Comparison of ENCODE assay signal across 18 cellular contexts in the genomic region with DNA sequence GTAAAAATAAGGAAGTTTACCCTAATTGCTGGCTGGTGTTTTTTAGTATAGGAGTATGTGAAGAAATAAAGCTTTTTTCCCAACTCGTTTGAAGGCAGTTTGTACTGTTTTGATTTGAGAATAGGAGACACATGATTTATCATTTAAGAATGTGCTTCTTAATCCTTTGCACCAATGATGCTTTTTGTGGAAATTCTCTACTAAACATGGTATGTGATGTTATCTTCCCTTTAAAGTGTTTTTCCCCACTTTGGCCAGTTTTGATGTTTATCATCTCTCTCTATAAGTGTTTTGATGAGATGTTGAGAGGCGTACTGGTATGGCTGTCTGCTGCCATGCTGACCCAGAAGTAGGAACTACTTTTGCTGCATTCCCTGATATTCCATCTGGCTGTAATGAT.
DNase-seq lines count a peak whose midpoint lies in the region; ATAC-seq and TF ChIP-seq lines count a peak whose summit lies in the region.
"Had no signal": no experiment of that assay in that cellular context is flagged by ENCODE, and none has a peak within 500 bp of the region (broad histone marks: within the 10 kb centered on the region; RNA-seq: fewer than 3 reads in every experiment).

No MANE protein-coding gene starts in this region.

- DNase-seq in BJ (ENCODE audit: low read depth) (peak; percentile 70), RPMI7951 (ENCODE audit: low read depth) (peak; percentile 86), esophagus muscularis mucosa (ENCODE audit: extremely low spot score) (no peak), mesothelial cell of epicardium (ENCODE audit: low spot score in 2 of 2, unreplicated experiment in 2 of 2) (no peak), GM10248 (ENCODE audit: extremely low spot score) (no peak), left ventricle myocardium superior (no peak), H7 (no peak)
- DNase-seq: activated CD4-positive, alpha-beta T cell treated with anti-CD3 and anti-CD28 coated beads for 1 hour; activated naive CD8-positive, alpha-beta T cell treated with anti-CD3 and anti-CD28 coated beads, Interleukin-2, amount 50 U/mL, for 24 hours; left colon; naive B cell; NCI-H1417 treated with DMSO at 0.1 percent for 48 hours; stimulated activated CD4-positive, alpha-beta T cell treated with anti-CD3 and anti-CD28 coated beads, Interleukin-2, amount 100 ng/mL, for 24 hours; transverse colon had no signal

- no peak for TF ChIP-seq POLR2A in esophagus muscularis mucosa (IDR thresholded peaks at IDR 0.05; ENCODE audit: low read depth)

- H3K27ac ChIP-seq in esophagus muscularis mucosa (replicated peaks in 1 of 4), result peak overlapping the region; percentile 52 to 78 (median 66)
- H3K27ac ChIP-seq: BLaER1, transverse colon had no signal

- no peak for ATAC-seq in left ventricle myocardium superior
- no peak for ATAC-seq in GM21825 (IDR thresholded peaks at IDR 0.05; ENCODE audit: unreplicated experiment)
- ATAC-seq: activated naive CD8-positive, alpha-beta T cell treated with anti-CD3 and anti-CD28 coated beads, Interleukin-2, amount 50 U/mL, for 24 hours; left colon; Panc1 had no signal

- no peaks in the 10 kb centered on the region for H3K9me3 ChIP-seq in esophagus muscularis mucosa
- H3K9me3 ChIP-seq: transverse colon had no signal

- POLR2A ChIA-PET in BJ (lab: Charles Lee) (interaction anchor here (0.5 kb wide), 1 partner anchor 25 kb away, joined by 7 read pairs; no protein-coding TSS in a partner anchor), GM10248 (lab: Yijun Ruan, JAX) (no interaction called here)

- TF ChIP-seq EP300 in esophagus muscularis mucosa (IDR thresholded peaks at IDR 0.05), result no peak

- H3K27me3 ChIP-seq in BJ (ENCODE audit: control insufficient read depth, insufficient read depth, low read length) (no peaks in the 10 kb centered on the region), esophagus muscularis mucosa (no peaks in the 10 kb centered on the region), H7 (ENCODE audit: control insufficient read depth, insufficient read depth, low read length) (no peaks in the 10 kb centered on the region)
- H3K27me3 ChIP-seq: BLaER1, transverse colon had no signal

- TF ChIP-seq CTCF in BJ (IDR thresholded peaks at IDR 0.05; ENCODE audit: insufficient read depth, low read depth, low read length) (no peak), esophagus muscularis mucosa (IDR thresholded peaks at IDR 0.05) (no peak), mesothelial cell of epicardium (IDR thresholded peaks at IDR 0.05; ENCODE audit: unreplicated experiment) (no peak), GM10248 (IDR thresholded peaks at IDR 0.05; ENCODE audit: control extremely low read depth, extremely low read depth, low read depth, missing control alignments) (no peak)

- WGBS in esophagus muscularis mucosa, result 55% methylated on average over 2 of the region's 2 CpGs

- no peaks in the 10 kb centered on the region for H3K27me3 Mint-ChIP-seq in mesothelial cell of epicardium (ENCODE audit: low read depth)
- H3K27me3 Mint-ChIP-seq: activated naive CD8-positive, alpha-beta T cell treated with anti-CD3 and anti-CD28 coated beads, Interleukin-2, amount 50 U/mL, for 24 hours; naive B cell had no signal

- CTCF ChIA-PET in BJ (lab: Yijun Ruan, JAX), result interaction anchor here (1.5 kb wide), 1 partner anchor 544 kb away, joined by 4 read pairs; no protein-coding TSS in a partner anchor
- CTCF ChIA-PET in GM10248 (lab: Yijun Ruan, JAX), result interaction anchor here (1.0 to 1.1 kb wide), 2 partner anchors 13 to 20 kb away, joined by 3 read pairs; no protein-coding TSS in a partner anchor

- H3K4me3 ChIP-seq in BJ (ENCODE audit: low read depth, low read length) (no peak overlapping the region), esophagus muscularis mucosa (no peak overlapping the region), H7 (ENCODE audit: insufficient read depth, low read depth, low read length) (no peak overlapping the region)
- H3K4me3 ChIP-seq: BLaER1, transverse colon had no signal

- H3K4me3 Mint-ChIP-seq in mesothelial cell of epicardium, result no peak overlapping the region
- H3K4me3 Mint-ChIP-seq: activated naive CD8-positive, alpha-beta T cell treated with anti-CD3 and anti-CD28 coated beads, Interleukin-2, amount 50 U/mL, for 24 hours; naive B cell; T-helper 1 cell treated with Interleukin-12 subunit alpha and Interleukin-12 subunit beta and Interleukin-4 antibody, amounts not matched to agents 30 μg/mL and 1 μg/mL, for 36 hours had no signal

- no peaks in the 10 kb centered on the region for H3K9me3 Mint-ChIP-seq in mesothelial cell of epicardium
- H3K9me3 Mint-ChIP-seq: activated naive CD8-positive, alpha-beta T cell treated with anti-CD3 and anti-CD28 coated beads, Interleukin-2, amount 50 U/mL, for 24 hours; T-helper 1 cell treated with Interleukin-12 subunit alpha and Interleukin-12 subunit beta and Interleukin-4 antibody, amounts not matched to agents 30 μg/mL and 1 μg/mL, for 36 hours had no signal

- intact Hi-C loops in esophagus muscularis mucosa (cut with DNase I) (loop anchor here (10.0 kb wide), 1 partner anchor 1485 kb away; a partner anchor contains a TSS), left ventricle myocardium superior (cut with micrococcal nuclease) (no loop called here)

- peaks cover 10% of the 10 kb centered on the region for H3K36me3 Mint-ChIP-seq in mesothelial cell of epicardium
- H3K36me3 Mint-ChIP-seq: naive B cell had no signal

- H3K36me3 ChIP-seq in BJ (ENCODE audit: control insufficient read depth, insufficient read depth, low read length) (no peaks in the 10 kb centered on the region), esophagus muscularis mucosa (peaks cover 0 to 4% (median 0%) of the 10 kb centered on the region in 4 donors), H7 (replicated peaks; ENCODE audit: control insufficient read depth, insufficient read depth, low read length) (no peaks in the 10 kb centered on the region)
- H3K36me3 ChIP-seq: BLaER1, transverse colon had no signal

- peaks cover 0 to 48% (median 36%) of the 10 kb centered on the region in 4 donors for H3K4me1 ChIP-seq in esophagus muscularis mucosa
- H3K4me1 ChIP-seq: BLaER1 had no signal

- H3K4me1 Mint-ChIP-seq in mesothelial cell of epicardium, result peaks cover 27% of the 10 kb centered on the region
- H3K4me1 Mint-ChIP-seq: activated naive CD8-positive, alpha-beta T cell treated with anti-CD3 and anti-CD28 coated beads, Interleukin-2, amount 50 U/mL, for 24 hours; naive B cell had no signal

- peak overlapping the region; percentile 7 for H3K27ac Mint-ChIP-seq in mesothelial cell of epicardium
- H3K27ac Mint-ChIP-seq: activated naive CD8-positive, alpha-beta T cell treated with anti-CD3 and anti-CD28 coated beads, Interleukin-2, amount 50 U/mL, for 24 hours; naive B cell; T-helper 1 cell treated with Interleukin-12 subunit alpha and Interleukin-12 subunit beta and Interleukin-4 antibody, amounts not matched to agents 30 μg/mL and 1 μg/mL, for 36 hours had no signal

Comparison
In these comparisons a context has a peak if more than half of its experiments do, and no peak if none do; other contexts are left out.
1. DNase-seq: peak in BJ (single experiment) and RPMI7951 (single experiment); none in esophagus muscularis mucosa (single experiment), mesothelial cell of epicardium (0 of 2), GM10248 (single experiment), left ventricle myocardium superior (single experiment) and H7 (single experiment).